9 cellular contexts compared by ENCODE assay signal in the genomic region with DNA sequence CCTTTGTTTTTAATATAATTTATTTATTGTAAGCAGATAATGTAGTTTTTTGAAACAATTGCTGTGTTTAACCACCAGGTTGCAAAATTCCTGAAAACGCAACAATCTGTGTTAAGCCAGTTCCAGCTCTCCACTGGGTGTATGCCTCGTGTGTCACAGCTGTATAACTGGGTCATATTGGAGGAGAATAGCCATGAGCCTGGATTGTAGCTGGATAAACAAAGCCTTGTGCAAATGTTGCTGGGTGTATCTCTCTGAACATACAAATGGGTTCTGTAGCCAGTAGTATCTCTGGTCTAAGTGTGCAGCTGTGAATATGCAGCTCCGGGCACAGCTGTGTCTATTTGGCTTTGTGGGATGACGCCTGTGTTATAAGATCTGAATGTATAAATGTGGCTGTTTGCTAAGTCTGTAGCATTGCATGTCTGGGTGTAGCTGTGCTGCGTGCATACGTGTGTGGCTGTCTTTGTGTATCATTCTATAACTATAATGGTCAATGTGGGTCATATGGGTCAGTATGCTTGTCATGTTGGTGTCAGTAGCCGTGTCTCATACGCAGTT. TPM values are rescaled to one million over a fixed set of nuclear protein-coding genes. Genes with fewer than 3 reads are reported as not detected.
A peak's percentile ranks its signal among the peaks of the same experiment; 100 is the strongest.
DNase-seq lines count a peak whose midpoint lies in the region; ATAC-seq, FAIRE-seq and TF ChIP-seq lines count a peak whose summit lies in the region.
"Had no signal": no experiment of that assay in that cellular context is flagged by ENCODE, and none has a peak within 500 bp of the region (broad histone marks: within the 10 kb centered on the region; RNA-seq: fewer than 3 reads in every experiment).

No MANE protein-coding gene starts in this region.

- no peak overlapping the region for H3K9ac ChIP-seq in smooth muscle cell (ENCODE audit: low read depth)

- no peaks in the 10 kb centered on the region for H3K9me3 ChIP-seq in smooth muscle cell (replicated peaks; ENCODE audit: low read depth)

- intact Hi-C loops in left cardiac atrium (cut with DNase I): no loop called here

- H3K27me3 Mint-ChIP-seq in activated T-helper 17 cell treated with anti-CD3 and anti-CD28 coated beads, Interleukin-2, amount 50 U/mL, for 72 hours: peaks cover 7% of the 10 kb centered on the region

- H3K4me3 Mint-ChIP-seq in activated T-helper 17 cell treated with anti-CD3 and anti-CD28 coated beads, Interleukin-2, amount 50 U/mL, for 72 hours: peak overlapping the region; percentile 68

- peaks cover 8% of the 10 kb centered on the region for H3K4me1 ChIP-seq in smooth muscle cell (ENCODE audit: low read depth)

- WGBS in smooth muscle cell (ENCODE audit: low lambda C conversion rate): 72% methylated on average over 8 of the region's 8 CpGs

- DNase-seq in HFF-Myc (ENCODE audit: extremely low read depth, low read depth) (peak; percentile 77), left cardiac atrium (no peak), smooth muscle cell (lab: John Stamatoyannopoulos, UW; ENCODE audit: unreplicated experiment) (no peak), HEK293T (ENCODE audit: extremely low spot score) (no peak), GM19239 (ENCODE audit: insufficient read length, low spot score) (no peak)

- no peak for ATAC-seq in activated T-helper 17 cell treated with anti-CD3 and anti-CD28 coated beads, Interleukin-2, amount 50 U/mL, for 72 hours (replicated peaks)
- peak; percentile 8 to 26 for ATAC-seq in left cardiac atrium
- ATAC-seq in GM18909 (IDR thresholded peaks at IDR 0.05; ENCODE audit: poor library complexity, unreplicated experiment): no peak
- ATAC-seq in HG02642 (IDR thresholded peaks at IDR 0.05; ENCODE audit: poor library complexity, unreplicated experiment): no peak

- CTCF ChIA-PET in HEK293T (lab: Yijun Ruan, JAX): no interaction called here

- FAIRE-seq in GM19239 (lab: Jason Lieb, UNC): no peak

- H3K27ac Mint-ChIP-seq in activated T-helper 17 cell treated with anti-CD3 and anti-CD28 coated beads, Interleukin-2, amount 50 U/mL, for 72 hours: no peak overlapping the region

- peaks cover 3% of the 10 kb centered on the region for H3F3A ChIP-seq in smooth muscle cell (ENCODE audit: low read depth)

- H3K9me3 Mint-ChIP-seq in activated T-helper 17 cell treated with anti-CD3 and anti-CD28 coated beads, Interleukin-2, amount 50 U/mL, for 72 hours: no peaks in the 10 kb centered on the region
- H3K9me3 Mint-ChIP-seq: IgD-negative memory B cell had no signal

- H3K4me2 ChIP-seq in smooth muscle cell: peak overlapping the region; percentile 97

- H3K4me1 Mint-ChIP-seq in activated T-helper 17 cell treated with anti-CD3 and anti-CD28 coated beads, Interleukin-2, amount 50 U/mL, for 72 hours: peaks cover 17% of the 10 kb centered on the region

- no peaks in the 10 kb centered on the region for H3K79me2 ChIP-seq in smooth muscle cell (ENCODE audit: low read depth)

- H4K20me1 ChIP-seq in smooth muscle cell (ENCODE audit: low read depth): no peaks in the 10 kb centered on the region

- POLR2A ChIA-PET in HEK293T (lab: Yijun Ruan, JAX): interaction anchor here (1.3 kb wide), 1 partner anchor 54 kb away, joined by 4 read pairs; no protein-coding TSS in a partner anchor

- peak overlapping the region; percentile 47 for H3K27ac ChIP-seq in smooth muscle cell (ENCODE audit: low read depth)

- TF ChIP-seq CTCF in HFF-Myc (IDR thresholded peaks at IDR 0.05; ENCODE audit: low read depth, low read length, missing control alignments): no peak
- peak; percentile 7 for TF ChIP-seq CTCF in smooth muscle cell (IDR thresholded peaks at IDR 0.05; ENCODE audit: borderline replicate concordance, insufficient read depth, poor library complexity, severe bottlenecking)

- no peaks in the 10 kb centered on the region for H3K27me3 ChIP-seq in smooth muscle cell (ENCODE audit: low read depth)

- H2AFZ ChIP-seq in smooth muscle cell (ENCODE audit: low read depth): no peak overlapping the region

- peaks cover 4% of the 10 kb centered on the region for H3K36me3 Mint-ChIP-seq in activated T-helper 17 cell treated with anti-CD3 and anti-CD28 coated beads, Interleukin-2, amount 50 U/mL, for 72 hours (ENCODE audit: low read depth)
- H3K36me3 Mint-ChIP-seq: IgD-negative memory B cell had no signal

- H3K4me3 ChIP-seq in HFF-Myc (replicated peaks; ENCODE audit: low read depth, low read length): no peak overlapping the region
- no peak overlapping the region for H3K4me3 ChIP-seq in smooth muscle cell

- no peaks in the 10 kb centered on the region for H3K36me3 ChIP-seq in smooth muscle cell (ENCODE audit: low read depth)

TF ChIP-seq in HEK293T, 16 proteins besides CTCF, POLR2A, EP300 and RAD21:
- no peak for TF ChIP-seq ELF4 (IDR thresholded peaks at IDR 0.05)
- TF ChIP-seq ARNT (IDR thresholded peaks at IDR 0.05): no peak
- no peak for TF ChIP-seq SP1 (IDR thresholded peaks at IDR 0.05)

RNA-seq across cellular contexts. Expression of gene TCEA3, which starts 2.7 kb away (rescaled TPM):
- total RNA-seq in activated T-helper 17 cell treated with anti-CD3 and anti-CD28 coated beads, Interleukin-2, amount 50 U/mL, for 72 hours: 10 to 100 TPM in 1 of 2 donors, 1 to 10 TPM in 1; 1.3 to 33.2 TPM
- total RNA-seq in left cardiac atrium (10 to 100 TPM; 32.9 to 38.3 TPM), smooth muscle cell (8.2 and 11.7 TPM in 2 replicates)
- polyA plus RNA-seq in smooth muscle cell: 16.1 and 19.2 TPM in 2 replicates

RNA-seq across cellular contexts. Expression of gene ZNF436, which starts 52.2 kb away (rescaled TPM):
- 10 to 100 TPM in 1 of 2 donors, 1 to 10 TPM in 1; 4.7 to 10.7 TPM for total RNA-seq in activated T-helper 17 cell treated with anti-CD3 and anti-CD28 coated beads, Interleukin-2, amount 50 U/mL, for 72 hours
- total RNA-seq in left cardiac atrium: 10 to 100 TPM; 10.1 to 14.2 TPM
- 12.9 and 19.6 TPM in 2 replicates for total RNA-seq in smooth muscle cell
- polyA plus RNA-seq in smooth muscle cell: 7.1 and 11.7 TPM in 2 replicates

Comparison
In these comparisons a context has a peak if more than half of its experiments do, and no peak if none do; other contexts are left out.
1. ATAC-seq: peak in left cardiac atrium (2 of 2); none in activated T-helper 17 cell treated with anti-CD3 and anti-CD28 coated beads, Interleukin-2, amount 50 U/mL, for 72 hours (single experiment), GM18909 (single experiment) and HG02642 (single experiment).